Comparison of ENCODE assay signal across 8 cellular contexts in genomic region chr6:33620584-33621395, GRCh38. TPM values are rescaled to one million over a fixed set of nuclear protein-coding genes. Genes with fewer than 3 reads are reported as not detected.
DNase-seq lines count a peak whose midpoint lies in the region; ATAC-seq, FAIRE-seq and TF ChIP-seq lines count a peak whose summit lies in the region.

ITPR3 (plus strand) TSS chr6:33621322; CDS start chr6:33621603, 281 bp downstream.

- FAIRE-seq in GM19239 (lab: Jason Lieb, UNC) = no peak

- DNase-seq in AG10803 (ENCODE audit: low read depth) (peak; percentile 78), GM19239 (ENCODE audit: insufficient read length, low spot score) (peak; percentile 99), SJSA1 (ENCODE audit: low read depth in 1 of 2, low spot score in 2 of 2) (peak in 1 of 2 experiments; percentile 73), heart left ventricle (peak; percentile 49 to 77 (median 57)), retinal pigment epithelial cell (ENCODE audit: low read depth) (no peak), DMS114 treated with DMSO at 0.1 percent for 48 hours (lab: John Stamatoyannopoulos, UW; ENCODE audit: unreplicated experiment) (no peak)
- peak; percentile 86 for DNase-seq in activated naive CD4-positive, alpha-beta T cell treated with anti-CD3 and anti-CD28 coated beads, Interleukin-2, amount 10 ng/mL, durations not matched to agents 7 days and 5 days

- H3K4me1 Mint-ChIP-seq in activated naive CD4-positive, alpha-beta T cell treated with anti-CD3 and anti-CD28 coated beads, Interleukin-2, amount 10 ng/mL, durations not matched to agents 7 days and 5 days = peaks cover 67% of the 10 kb centered on the region

- peak within 1 kb of the TSS; percentile 75 for H3K4me3 ChIP-seq in AG10803 (ENCODE audit: low read length)
- H3K4me3 ChIP-seq in SJSA1 = peak within 1 kb of the TSS; percentile 75
- H3K4me3 ChIP-seq in heart left ventricle = peak within 1 kb of the TSS; percentile 47 to 86 (median 68)
- H3K4me3 ChIP-seq in retinal pigment epithelial cell (ENCODE audit: low read length) = peak within 1 kb of the TSS; percentile 67

- TF ChIP-seq CTCF in AG10803 (conservative IDR thresholded peaks at IDR 0.05; ENCODE audit: low read length) = no peak
- TF ChIP-seq CTCF in heart left ventricle (IDR thresholded peaks at IDR 0.05) = peak in 1 of 12 donors; percentile 3
- no peak for TF ChIP-seq CTCF in retinal pigment epithelial cell (conservative IDR thresholded peaks at IDR 0.05; ENCODE audit: low read depth, low read length)

- H3K36me3 Mint-ChIP-seq in activated naive CD4-positive, alpha-beta T cell treated with anti-CD3 and anti-CD28 coated beads, Interleukin-2, amount 10 ng/mL, durations not matched to agents 7 days and 5 days = peaks cover 17% of the 10 kb centered on the region

- peak within 1 kb of the TSS; percentile 93 for H3K4me3 Mint-ChIP-seq in activated naive CD4-positive, alpha-beta T cell treated with anti-CD3 and anti-CD28 coated beads, Interleukin-2, amount 10 ng/mL, durations not matched to agents 7 days and 5 days

- intact Hi-C loops in heart left ventricle (cut with DNase I) = loop anchor here in 3 of 10 donors (2.0 to 5.0 kb wide), 2 partner anchors 30 to 33 kb away; no protein-coding TSS in a partner anchor

- no peaks in the 10 kb centered on the region for H3K9me3 Mint-ChIP-seq in activated naive CD4-positive, alpha-beta T cell treated with anti-CD3 and anti-CD28 coated beads, Interleukin-2, amount 10 ng/mL, durations not matched to agents 7 days and 5 days

- TF ChIP-seq POLR2A in heart left ventricle (IDR thresholded peaks at IDR 0.05) = peak in 1 of 2 donors; percentile 26

- H3K27ac Mint-ChIP-seq in activated naive CD4-positive, alpha-beta T cell treated with anti-CD3 and anti-CD28 coated beads, Interleukin-2, amount 10 ng/mL, durations not matched to agents 7 days and 5 days = peak within 1 kb of the TSS; percentile 95

- no peaks in the 10 kb centered on the region for H3K27me3 ChIP-seq in SJSA1 (replicated peaks)
- peaks cover 0 to 8% (median 4%) of the 10 kb centered on the region in 9 donors for H3K27me3 ChIP-seq in heart left ventricle

- CTCF ChIA-PET in activated naive CD4-positive, alpha-beta T cell treated with anti-CD3 and anti-CD28 coated beads, Interleukin-2, amount 10 ng/mL, durations not matched to agents 7 days and 5 days (lab: Charles Lee) = interaction anchor here (0.9 to 2.3 kb wide), 5 partner anchors 9 to 80 kb away, joined by 3 to 11 read pairs (median 6); no protein-coding TSS in a partner anchor

- H3K27ac ChIP-seq in SJSA1 (peak within 1 kb of the TSS; percentile 36), heart left ventricle (peak within 1 kb of the TSS; percentile 76 to 97 (median 90))

- peaks cover 14% of the 10 kb centered on the region for H3K36me3 ChIP-seq in SJSA1
- peaks cover 0 to 5% (median 0%) of the 10 kb centered on the region in 9 donors for H3K36me3 ChIP-seq in heart left ventricle

- WGBS in heart left ventricle, 4 donors = 0 to 1% (median 0%) methylated on average over 11 to 75 of the region's 75 CpGs

- ATAC-seq in HG03521 (IDR thresholded peaks at IDR 0.05; ENCODE audit: unreplicated experiment) (peak; percentile 62), heart left ventricle (peak; percentile 16 to 66 (median 56))

- H3K27me3 Mint-ChIP-seq in activated naive CD4-positive, alpha-beta T cell treated with anti-CD3 and anti-CD28 coated beads, Interleukin-2, amount 10 ng/mL, durations not matched to agents 7 days and 5 days = no peaks in the 10 kb centered on the region

- H3K9me3 ChIP-seq in SJSA1 (replicated peaks) (no peaks in the 10 kb centered on the region), heart left ventricle (no peaks in the 10 kb centered on the region)

- peaks cover 18% of the 10 kb centered on the region for H3K4me1 ChIP-seq in SJSA1 (replicated peaks)
- peaks cover 0 to 47% (median 17%) of the 10 kb centered on the region in 12 donors for H3K4me1 ChIP-seq in heart left ventricle

RNA-seq across cellular contexts. Expression of gene ITPR3, which starts in this region (rescaled TPM):
- total RNA-seq in SJSA1 (2014; rRNA removed; shearing (Covaris generic)) = 9.0 and 11.4 TPM in 2 replicates
- total RNA-seq in heart left ventricle = 10 to 100 TPM in 2 of 9 donors, 1 to 10 TPM in 7; 4.8 to 33.5 (median 7.8) TPM
- polyA plus RNA-seq in heart left ventricle = 1 to 10 TPM; 6.1 to 8.9 TPM

Comparison
In these comparisons a context has a peak if more than half of its experiments do, and no peak if none do; other contexts are left out.
1. DNase-seq: peak in AG10803 (single experiment), GM19239 (single experiment), activated naive CD4-positive, alpha-beta T cell treated with anti-CD3 and anti-CD28 coated beads, Interleukin-2, amount 10 ng/mL, durations not matched to agents 7 days and 5 days (single experiment) and heart left ventricle (5 of 5); none in retinal pigment epithelial cell (single experiment) and DMS114 treated with DMSO at 0.1 percent for 48 hours (single experiment).
2. Peak in every context shown above with its lines, with median percentiles within 50 percentile points of each other: H3K4me3 ChIP-seq.